ENCODE assay signal across 8 cellular contexts in genomic region chr6:45930419-45931059, GRCh38.
DNase-seq lines count a peak whose midpoint lies in the region; ATAC-seq, FAIRE-seq and TF ChIP-seq lines count a peak whose summit lies in the region.

No MANE protein-coding gene starts in this region.

- H3K18ac ChIP-seq in H9 (ENCODE audit: insufficient read length, low read depth, low read length), result no peak overlapping the region

- H3K27me3 ChIP-seq in H9 (ENCODE audit: insufficient read depth, low read length), result no peaks in the 10 kb centered on the region

- H4K5ac ChIP-seq in H9 (ENCODE audit: insufficient read length, low read depth, low read length), result no peak overlapping the region

- H3K27me3 Mint-ChIP-seq in H9 (ENCODE audit: low read depth), result peaks cover 35% of the 10 kb centered on the region

- no peak overlapping the region for H3K56ac ChIP-seq in H9 (ENCODE audit: insufficient read length, low read depth, low read length)

- no peak overlapping the region for H2BK15ac ChIP-seq in H9 (ENCODE audit: low read depth, low read length)

- peaks cover 63 to 66% of the 10 kb centered on the region in 2 experiments for H3K4me1 Mint-ChIP-seq in H9

- no peak overlapping the region for H2BK120ac ChIP-seq in H9 (ENCODE audit: low read depth, low read length, poor library complexity, severe bottlenecking)

- no peak overlapping the region; a peak in 1 of 7 replicates for H3K27ac Mint-ChIP-seq in H9

- H3K4me1 ChIP-seq in H9 (ENCODE audit: insufficient read depth, low read length), result peaks cover 13% of the 10 kb centered on the region; the same call in 1 of the 2 replicates

- no peak overlapping the region for H2BK20ac ChIP-seq in H9 (ENCODE audit: low read depth, low read length, poor library complexity, severe bottlenecking)

- H3K14ac ChIP-seq in H9 (ENCODE audit: insufficient read depth, low read length), result no peak overlapping the region

- H4K20me1 ChIP-seq in H9 (ENCODE audit: control insufficient read depth, insufficient read depth, insufficient read length), result no peaks in the 10 kb centered on the region

- no CpG with 5 or more reads among the region's 7 CpGs for WGBS in H9 (ENCODE audit: extremely low coverage, insufficient read length, low lambda C conversion rate)

- no peak overlapping the region for H2BK5ac ChIP-seq in H9 (ENCODE audit: insufficient read length, low read length)

- H3K4ac ChIP-seq in H9 (ENCODE audit: low read depth, low read length), result no peak overlapping the region

- no peak overlapping the region for H2AK5ac ChIP-seq in H9 (ENCODE audit: insufficient read length, low read length)

- no peak overlapping the region for H3K4me2 ChIP-seq in H9 (ENCODE audit: insufficient read depth, insufficient read length, low read length)

- no peak overlapping the region for H4K8ac ChIP-seq in H9 (replicated peaks; ENCODE audit: insufficient read length, low read depth, low read length)

- TF ChIP-seq CTCF in H9 (conservative IDR thresholded peaks at IDR 0.05), result peak; percentile 97

- H3K23ac ChIP-seq in H9 (ENCODE audit: insufficient read length, low read depth, low read length), result no peak overlapping the region

- no peak for ATAC-seq in HG02970 (IDR thresholded peaks at IDR 0.05; ENCODE audit: low FRiP score, unreplicated experiment)

- no peak overlapping the region for H2BK12ac ChIP-seq in H9 (ENCODE audit: insufficient read length, low read depth, low read length)

- no peak overlapping the region for H4K91ac ChIP-seq in H9 (ENCODE audit: insufficient read length, low read depth, low read length)

- H3K79me1 ChIP-seq in H9 (ENCODE audit: insufficient read depth, low read depth, low read length, poor library complexity, severe bottlenecking), result no peaks in the 10 kb centered on the region

- no peaks in the 10 kb centered on the region for H3K9me3 ChIP-seq in H9 (ENCODE audit: control insufficient read depth, low read depth, low read length)

- no peak overlapping the region for H3T11ph ChIP-seq in H9 (ENCODE audit: low read length)

- no peak overlapping the region for H3K9ac ChIP-seq in H9 (ENCODE audit: extremely low read depth, insufficient read length, low read length)

- no peaks in the 10 kb centered on the region; a peak in 1 of 5 replicates for H3K9me3 Mint-ChIP-seq in H9

- H2AFZ ChIP-seq in H9 (ENCODE audit: low read length), result no peak overlapping the region

- no peak overlapping the region for H3K27ac ChIP-seq in H9 (ENCODE audit: insufficient read length, low read depth, low read length)

- H3K79me2 ChIP-seq in H9 (ENCODE audit: insufficient read depth, low read length), result no peaks in the 10 kb centered on the region

- peaks cover 0 to 1% (median 0%) of the 10 kb centered on the region in 3 experiments; a peak in 1 of 7 replicates for H3K36me3 Mint-ChIP-seq in H9 (ENCODE audit: insufficient read depth in 1 of 3, low read depth in 3 of 3)

- DNase-seq in AG20443 (ENCODE audit: low spot score) (peak; percentile 83), H9 (peak; percentile 73), NCI-H748 treated with DMSO at 0.1 percent for 48 hours (lab: John Stamatoyannopoulos, UW) (peak; percentile 66), middle frontal gyrus (ENCODE audit: extremely low spot score, low spot score) (peak; percentile 52)
- peak; percentile 82 for DNase-seq in activated CD8-positive, alpha-beta memory T cell treated with anti-CD3 and anti-CD28 coated beads for 24 hours
- peak; percentile 81 for DNase-seq in stimulated activated CD8-positive, alpha-beta memory T cell treated with anti-CD3 and anti-CD28 coated beads, Interleukin-4, amount 100 ng/mL, for 48 hours

- FAIRE-seq in endometrium (lab: Jason Lieb, UNC), result peak; percentile 61

- no peak overlapping the region; a peak in 1 of 5 replicates for H3K4me3 Mint-ChIP-seq in H9

- no peaks in the 10 kb centered on the region for H3K23me2 ChIP-seq in H9 (ENCODE audit: insufficient read length, low read depth, low read length, poor library complexity, severe bottlenecking)
